Comparison of ENCODE assay signal across 19 cellular contexts in genomic region chr18:21162786-21163185, GRCh38.
"Had no signal": no experiment of that assay in that cellular context is flagged by ENCODE, and none has a peak within 500 bp of the region (broad histone marks: within the 10 kb centered on the region; RNA-seq: fewer than 3 reads in every experiment).

No MANE protein-coding gene starts in this region.

- H3K4me3 ChIP-seq: lung had no signal

- H3K4me1 Mint-ChIP-seq: activated B cell treated with CpG ODN at 0.5 μM for 24 hours; activated CD4-positive, alpha-beta memory T cell treated with anti-CD3 and anti-CD28 coated beads, Interleukin-2, amount 10 ng/mL, durations not matched to agents 7 days and 5 days; activated T-helper 17 cell treated with anti-CD3 and anti-CD28 coated beads, Interleukin-2, amount 50 U/mL, for 72 hours; T-cell had no signal

- H3K9me3 Mint-ChIP-seq: activated B cell treated with CpG ODN at 0.5 μM for 24 hours; activated CD4-positive, alpha-beta memory T cell treated with anti-CD3 and anti-CD28 coated beads, Interleukin-2, amount 10 ng/mL, durations not matched to agents 7 days and 5 days; activated naive CD4-positive, alpha-beta T cell treated with anti-CD3 and anti-CD28 coated beads for 36 hours; natural killer cell treated with Interleukin-12 subunit alpha and Interleukin-12 subunit beta and Interleukin-15 and Interleukin-18, amount 100 ng/mL, for 72 hours; T-cell; type B pancreatic cell had no signal

- DNase-seq: activated B cell treated with CpG ODN at 0.5 μM for 24 hours; activated CD4-positive, alpha-beta memory T cell treated with anti-CD3 and anti-CD28 coated beads, Interleukin-2, amount 10 ng/mL, durations not matched to agents 7 days and 5 days; activated CD4-positive, alpha-beta T cell treated with anti-CD3 and anti-CD28 coated beads for 48 hours; activated naive CD4-positive, alpha-beta T cell treated with anti-CD3 and anti-CD28 coated beads for 36 hours; activated T-cell treated with anti-CD3 and anti-CD28 coated beads, Interleukin-2, amount 50 U/mL, for 1 hour; anterior cingulate cortex; central memory CD4-positive, alpha-beta T cell; erythroblast; stimulated activated CD4-positive, alpha-beta T cell treated with anti-CD3 and anti-CD28 coated beads, Interleukin-12 subunit alpha, Interleukin-12 subunit beta, amount 100 ng/mL, for 4 hours; stimulated activated CD4-positive, alpha-beta T cell treated with anti-CD3 and anti-CD28 coated beads, Interleukin-1b, Interleukin-23, amount 100 ng/mL, for 48 hours; stimulated activated CD8-positive, alpha-beta memory T cell treated with anti-CD3 and anti-CD28 coated beads, Interleukin-4, amount 100 ng/mL, for 48 hours; stimulated activated naive CD4-positive, alpha-beta T cell treated with Interleukin-2 at 50 U/mL for 16 hours; T-cell; T-helper 9 cell had no signal

- H3K27ac Mint-ChIP-seq: activated B cell treated with CpG ODN at 0.5 μM for 24 hours; activated CD4-positive, alpha-beta memory T cell treated with anti-CD3 and anti-CD28 coated beads, Interleukin-2, amount 10 ng/mL, durations not matched to agents 7 days and 5 days; activated naive CD4-positive, alpha-beta T cell treated with anti-CD3 and anti-CD28 coated beads for 36 hours; activated T-helper 17 cell treated with anti-CD3 and anti-CD28 coated beads, Interleukin-2, amount 50 U/mL, for 72 hours; brain; natural killer cell treated with Interleukin-12 subunit alpha and Interleukin-12 subunit beta and Interleukin-15 and Interleukin-18, amount 100 ng/mL, for 72 hours; T-cell; type B pancreatic cell had no signal

- H3K27me3 Mint-ChIP-seq: activated B cell treated with CpG ODN at 0.5 μM for 24 hours, brain, type B pancreatic cell had no signal

- H3K36me3 Mint-ChIP-seq: brain, T-cell, type B pancreatic cell had no signal

- H3K4me3 Mint-ChIP-seq: activated B cell treated with CpG ODN at 0.5 μM for 24 hours; activated CD4-positive, alpha-beta memory T cell treated with anti-CD3 and anti-CD28 coated beads, Interleukin-2, amount 10 ng/mL, durations not matched to agents 7 days and 5 days; activated naive CD4-positive, alpha-beta T cell treated with anti-CD3 and anti-CD28 coated beads for 36 hours; activated T-helper 17 cell treated with anti-CD3 and anti-CD28 coated beads, Interleukin-2, amount 50 U/mL, for 72 hours; brain; natural killer cell treated with Interleukin-12 subunit alpha and Interleukin-12 subunit beta and Interleukin-15 and Interleukin-18, amount 100 ng/mL, for 72 hours; T-cell; type B pancreatic cell had no signal

- ATAC-seq: activated T-helper 17 cell treated with anti-CD3 and anti-CD28 coated beads, Interleukin-2, amount 50 U/mL, for 72 hours; natural killer cell treated with Interleukin-12 subunit alpha and Interleukin-12 subunit beta and Interleukin-15 and Interleukin-18, amount 100 ng/mL, for 72 hours; T-cell had no signal
